Comparison of ENCODE assay signal across 17 cellular contexts in the genomic region with DNA sequence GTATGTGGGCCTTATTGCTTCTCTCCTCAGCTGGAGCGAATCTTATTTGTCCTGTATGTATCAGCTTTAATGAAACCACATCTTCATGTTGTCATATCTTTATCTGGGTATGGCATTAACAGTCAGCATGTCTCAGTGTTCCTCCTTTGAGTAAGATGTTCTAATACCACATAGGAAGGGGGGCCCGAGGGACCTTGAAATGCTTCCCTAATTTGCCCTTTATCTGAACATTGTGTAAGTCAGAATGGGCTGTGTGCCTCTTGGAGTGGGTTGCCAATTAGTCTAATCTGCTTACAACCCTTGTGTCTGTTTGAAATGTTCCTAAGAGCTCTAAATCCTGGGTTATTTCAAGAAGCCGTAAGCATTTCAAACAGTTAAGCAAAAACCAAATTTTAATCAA.
A peak's percentile ranks its signal among the peaks of the same experiment; 100 is the strongest.
DNase-seq lines count a peak whose midpoint lies in the region; ATAC-seq and TF ChIP-seq lines count a peak whose summit lies in the region.
"Had no signal": no experiment of that assay in that cellular context is flagged by ENCODE, and none has a peak within 500 bp of the region (broad histone marks: within the 10 kb centered on the region; RNA-seq: fewer than 3 reads in every experiment).

No MANE protein-coding gene starts in this region.

- peaks cover 24% of the 10 kb centered on the region for H3K4me1 Mint-ChIP-seq in neural progenitor cell
- peaks cover under 1% of the 10 kb centered on the region for H3K4me1 Mint-ChIP-seq in MCF 10A (ENCODE audit: insufficient read depth, unreplicated experiment)
- H3K4me1 Mint-ChIP-seq: CD14-positive monocyte had no signal

- no peak for TF ChIP-seq POLR2A in NB4 (IDR thresholded peaks at IDR 0.05; ENCODE audit: extremely low read depth, insufficient read length)

- no peak overlapping the region for H3K4me3 ChIP-seq in right atrium auricular region
- no peak overlapping the region for H3K4me3 ChIP-seq in NB4 (ENCODE audit: low read depth, low read length)
- H3K4me3 ChIP-seq in WERI-Rb-1 (ENCODE audit: low read depth, low read length): peak overlapping the region; percentile 11
- no peak overlapping the region for H3K4me3 ChIP-seq in neural progenitor cell
- H3K4me3 ChIP-seq: GM12878, SJCRH30 had no signal

- H3K9me3 Mint-ChIP-seq in neural progenitor cell (no peaks in the 10 kb centered on the region), MCF 10A (ENCODE audit: unreplicated experiment) (no peaks in the 10 kb centered on the region)
- H3K9me3 Mint-ChIP-seq: CD14-positive monocyte had no signal

- H3K36me3 ChIP-seq in right atrium auricular region (no peaks in the 10 kb centered on the region), WERI-Rb-1 (no peaks in the 10 kb centered on the region), neural progenitor cell (no peaks in the 10 kb centered on the region)
- H3K36me3 ChIP-seq: SJCRH30 had no signal

- intact Hi-C loops in Right ventricle myocardium inferior (cut with DNase I): no loop called here
- intact Hi-C loops in MCF 10A (cut with micrococcal nuclease): no loop called here

- no peak overlapping the region for H2AFZ ChIP-seq in neural progenitor cell (replicated peaks)

- POLR2A ChIA-PET in MCF 10A (lab: Yijun Ruan, JAX): no interaction called here

- peaks cover 8% of the 10 kb centered on the region for H3F3A ChIP-seq in neural progenitor cell (ENCODE audit: low read depth)

- H3K4me3 Mint-ChIP-seq in neural progenitor cell: no peak overlapping the region
- no peak overlapping the region for H3K4me3 Mint-ChIP-seq in MCF 10A (ENCODE audit: unreplicated experiment)
- H3K4me3 Mint-ChIP-seq: CD14-positive monocyte had no signal

- H3K4me1 ChIP-seq in right atrium auricular region (no peaks in the 10 kb centered on the region), neural progenitor cell (peaks cover 43% of the 10 kb centered on the region)

- H3K27me3 ChIP-seq in right atrium auricular region (no peaks in the 10 kb centered on the region), WERI-Rb-1 (ENCODE audit: insufficient read depth, low read depth, severe bottlenecking) (no peaks in the 10 kb centered on the region), neural progenitor cell (no peaks in the 10 kb centered on the region)
- H3K27me3 ChIP-seq: SJCRH30 had no signal

- H3K9me3 ChIP-seq in right atrium auricular region (no peaks in the 10 kb centered on the region), WERI-Rb-1 (ENCODE audit: severe bottlenecking) (no peaks in the 10 kb centered on the region), neural progenitor cell (ENCODE audit: low read depth) (no peaks in the 10 kb centered on the region)
- H3K9me3 ChIP-seq: SJCRH30 had no signal

- H3K4me2 ChIP-seq in neural progenitor cell: peak overlapping the region; percentile 48

- BruUV-seq in MCF 10A (replicated peaks; lab: Mats Ljungman, UMichigan): no TSS peak

- DNase-seq in Right ventricle myocardium inferior (ENCODE audit: missing footprints): no peak
- no peak for DNase-seq in right atrium auricular region (ENCODE audit: low spot score)
- DNase-seq in NB4 (ENCODE audit: low read depth): peak; percentile 18
- peak; percentile 56 for DNase-seq in WERI-Rb-1
- peak; percentile 74 for DNase-seq in neural progenitor cell (ENCODE audit: low spot score)
- DNase-seq in MCF 10A (ENCODE audit: unreplicated experiment): no peak
- no peak for DNase-seq in HuH-7 (ENCODE audit: low spot score)
- DNase-seq: COR-L47, GOT3, NCI-H1048, NCI-H146, NCI-H2227 treated with DMSO at 0.1 percent for 48 hours, NCI-H526 treated with DMSO at 0.1 percent for 48 hours, SJCRH30 had no signal

- TF ChIP-seq CTCF in right atrium auricular region (IDR thresholded peaks at IDR 0.05): no peak
- TF ChIP-seq CTCF in NB4 (IDR thresholded peaks at IDR 0.05; ENCODE audit: low read depth, low read length): no peak
- no peak for TF ChIP-seq CTCF in WERI-Rb-1 (IDR thresholded peaks at IDR 0.05; ENCODE audit: low read depth, low read length)
- no peak for TF ChIP-seq CTCF in neural progenitor cell (IDR thresholded peaks at IDR 0.05)
- TF ChIP-seq CTCF in MCF 10A (IDR thresholded peaks at IDR 0.05; ENCODE audit: unreplicated experiment): no peak

- H3K27me3 Mint-ChIP-seq in neural progenitor cell (ENCODE audit: insufficient read depth, low read depth): peaks cover 4% of the 10 kb centered on the region
- no peaks in the 10 kb centered on the region for H3K27me3 Mint-ChIP-seq in MCF 10A (ENCODE audit: insufficient read depth, unreplicated experiment)

- H3K9ac ChIP-seq in neural progenitor cell: no peak overlapping the region

- H3K27ac Mint-ChIP-seq in neural progenitor cell: no peak overlapping the region
- H3K27ac Mint-ChIP-seq in MCF 10A (ENCODE audit: low read depth, unreplicated experiment): no peak overlapping the region
- H3K27ac Mint-ChIP-seq: CD14-positive monocyte had no signal

- ATAC-seq in Right ventricle myocardium inferior (peak; percentile 44), GM21737 (IDR thresholded peaks at IDR 0.05; ENCODE audit: unreplicated experiment) (no peak)
- ATAC-seq: GM12878 had no signal

- no peak overlapping the region for H3K27ac ChIP-seq in right atrium auricular region
- H3K27ac ChIP-seq in WERI-Rb-1: peak overlapping the region; percentile 72
- no peak overlapping the region for H3K27ac ChIP-seq in neural progenitor cell
- H3K27ac ChIP-seq: SJCRH30 had no signal

- peaks cover 5% of the 10 kb centered on the region for H4K20me1 ChIP-seq in neural progenitor cell (ENCODE audit: low read depth)

- H3K36me3 Mint-ChIP-seq in neural progenitor cell (no peaks in the 10 kb centered on the region), MCF 10A (ENCODE audit: insufficient read depth, unreplicated experiment) (no peaks in the 10 kb centered on the region)
- H3K36me3 Mint-ChIP-seq: CD14-positive monocyte had no signal

- CTCF ChIA-PET in MCF 10A (lab: Yijun Ruan, JAX): interaction anchor here (0.6 kb wide), 1 partner anchor 290 kb away, joined by 5 read pairs; no protein-coding TSS in a partner anchor

- H3K79me2 ChIP-seq in neural progenitor cell (ENCODE audit: low read depth): no peaks in the 10 kb centered on the region

Comparison
In these comparisons a context has a peak if more than half of its experiments do, and no peak if none do; other contexts are left out.
1. DNase-seq: peak in NB4 (single experiment), WERI-Rb-1 (single experiment) and neural progenitor cell (single experiment); none in Right ventricle myocardium inferior (single experiment), right atrium auricular region (single experiment), MCF 10A (single experiment) and HuH-7 (single experiment).